ENCODE assay signal across 13 cellular contexts in the genomic region with DNA sequence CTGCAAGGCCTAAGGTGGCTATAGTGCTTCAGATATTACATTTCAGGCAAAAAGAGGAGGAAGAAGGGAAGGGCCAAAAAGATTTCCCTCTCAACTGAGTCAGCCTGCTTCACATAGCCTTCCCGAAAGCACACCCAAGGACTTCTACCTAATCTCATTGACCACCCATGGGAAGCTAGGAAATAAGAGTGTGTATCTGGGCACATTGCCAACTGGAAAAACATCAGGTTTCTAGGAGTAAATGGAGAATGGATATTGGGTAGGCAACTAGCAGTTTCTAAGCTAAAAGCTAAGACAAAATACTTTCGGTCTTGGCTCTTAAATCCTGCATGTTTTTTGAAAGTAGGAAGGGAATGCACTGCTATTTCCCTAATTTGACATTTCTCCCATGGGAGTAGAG.
DNase-seq lines count a peak whose midpoint lies in the region; ATAC-seq and TF ChIP-seq lines count a peak whose summit lies in the region.
"Had no signal": no experiment of that assay in that cellular context is flagged by ENCODE, and none has a peak within 500 bp of the region (broad histone marks: within the 10 kb centered on the region; RNA-seq: fewer than 3 reads in every experiment).

No MANE protein-coding gene starts in this region.

- H3K4me1 ChIP-seq in MM.1S (ENCODE audit: low read length), result peaks cover 30% of the 10 kb centered on the region

- H3F3A ChIP-seq in MM.1S (ENCODE audit: insufficient read depth, low read length), result peaks cover 18% of the 10 kb centered on the region

- peak; percentile 1 for DNase-seq in DMS 273 (lab: John Stamatoyannopoulos, UW; ENCODE audit: unreplicated experiment)
- no peak for DNase-seq in DMS 273 treated with DMSO at 0.1 percent for 48 hours (lab: John Stamatoyannopoulos, UW)
- DNase-seq in MM.1S, result no peak
- DNase-seq in NCI-H446 treated with DMSO at 0.1 percent for 48 hours (lab: John Stamatoyannopoulos, UW), result peak; percentile 6
- peak; percentile 1 for DNase-seq in fibroblast of pulmonary artery (ENCODE audit: low read depth)
- no peak for DNase-seq in central memory CD4-positive, alpha-beta T cell
- no peak for DNase-seq in putamen (ENCODE audit: low spot score)
- DNase-seq: activated CD8-positive, alpha-beta memory T cell treated with anti-CD3 and anti-CD28 coated beads for 24 hours; mammary epithelial cell; NCI-H526 treated with DMSO at 0.1 percent for 48 hours had no signal

- H3K4me3 ChIP-seq in MM.1S (ENCODE audit: low read length), result peak overlapping the region; percentile 8
- no peak overlapping the region for H3K4me3 ChIP-seq in fibroblast of pulmonary artery (replicated peaks; ENCODE audit: low read depth, low read length)

- H3K79me2 ChIP-seq in MM.1S (ENCODE audit: low read length), result no peaks in the 10 kb centered on the region

- no peak for TF ChIP-seq CTCF in MM.1S (IDR thresholded peaks at IDR 0.05; ENCODE audit: low read length)
- no peak for TF ChIP-seq CTCF in fibroblast of pulmonary artery (IDR thresholded peaks at IDR 0.05; ENCODE audit: low read length, missing control alignments)

- no peak overlapping the region for H2AFZ ChIP-seq in MM.1S (ENCODE audit: low read length)

- peak overlapping the region; percentile 56 for H3K4me2 ChIP-seq in MM.1S (ENCODE audit: low read depth, low read length)

- H3K9ac ChIP-seq in MM.1S (ENCODE audit: low read length), result no peak overlapping the region

- no peaks in the 10 kb centered on the region for H3K9me2 ChIP-seq in MM.1S (replicated peaks; ENCODE audit: insufficient read depth, low read length)

- H3K27ac ChIP-seq in MM.1S (ENCODE audit: low read length), result peak overlapping the region; percentile 3; the same call in 1 of the 2 replicates
- H3K27ac ChIP-seq: 22Rv1, neutrophil had no signal

- no peaks in the 10 kb centered on the region for H3K36me3 ChIP-seq in MM.1S (replicated peaks; ENCODE audit: insufficient read depth, low read length)
- H3K36me3 ChIP-seq: neutrophil had no signal

- ATAC-seq in HG02588 (IDR thresholded peaks at IDR 0.05; ENCODE audit: unreplicated experiment), result no peak

- H3K27me3 ChIP-seq in MM.1S (replicated peaks; ENCODE audit: insufficient read depth, low read length), result no peaks in the 10 kb centered on the region
- H3K27me3 ChIP-seq: neutrophil had no signal

- H3K9me3 ChIP-seq in MM.1S (replicated peaks; ENCODE audit: insufficient read depth, low read length), result no peaks in the 10 kb centered on the region
- H3K9me3 ChIP-seq: neutrophil had no signal

- 0 out of 2 replicates have a peak, but pooled peaks cover 6% of the 10 kb centered on the region for H4K20me1 ChIP-seq in MM.1S (ENCODE audit: insufficient read depth, low read length)

Comparison
In these comparisons a context has a peak if more than half of its experiments do, and no peak if none do; other contexts are left out.
1. DNase-seq: peak in DMS 273 (single experiment), NCI-H446 treated with DMSO at 0.1 percent for 48 hours (single experiment) and fibroblast of pulmonary artery (single experiment); none in DMS 273 treated with DMSO at 0.1 percent for 48 hours (single experiment), MM.1S (single experiment), central memory CD4-positive, alpha-beta T cell (single experiment) and putamen (single experiment).